ENCODE assay signal across 14 cellular contexts in the genomic region with DNA sequence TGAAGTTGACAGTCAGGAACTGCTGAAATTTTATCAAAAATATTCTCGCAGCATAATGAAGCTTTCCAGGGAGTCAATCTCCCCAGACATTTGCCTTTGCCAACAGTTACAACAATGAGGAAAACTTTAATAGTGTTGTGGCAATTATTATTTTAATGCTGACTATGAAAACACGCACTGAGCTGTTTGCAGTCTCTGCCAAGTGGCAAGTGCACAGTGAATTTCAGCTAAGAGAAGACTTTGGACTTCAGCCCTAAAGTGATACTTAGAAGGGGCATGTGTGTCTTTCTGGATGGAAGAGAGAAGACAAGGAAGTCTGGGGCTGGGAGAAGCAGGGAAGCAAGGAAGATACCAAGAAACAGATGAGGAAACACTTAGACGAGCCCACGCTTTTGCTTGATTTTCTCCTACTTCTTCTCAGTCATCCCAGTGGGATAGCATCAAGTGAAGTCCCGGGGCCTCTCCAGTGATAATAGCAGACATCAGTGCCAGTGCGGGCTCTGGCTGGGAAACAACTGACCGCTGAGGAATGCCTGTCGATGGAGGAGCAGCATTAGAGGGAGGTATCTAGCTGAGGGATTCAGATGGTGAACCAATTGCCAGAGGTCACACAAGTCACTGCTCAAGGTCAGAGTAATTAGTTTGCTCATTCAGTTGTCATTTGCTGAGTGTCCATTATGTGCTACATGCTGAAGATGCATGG.
A peak's percentile ranks its signal among the peaks of the same experiment; 100 is the strongest.
DNase-seq lines count a peak whose midpoint lies in the region; ATAC-seq and TF ChIP-seq lines count a peak whose summit lies in the region.
"Had no signal": no experiment of that assay in that cellular context is flagged by ENCODE, and none has a peak within 500 bp of the region (broad histone marks: within the 10 kb centered on the region; RNA-seq: fewer than 3 reads in every experiment).

No MANE protein-coding gene starts in this region.

- H3K27ac ChIP-seq in left ventricle myocardium inferior (replicated peaks) (no peak overlapping the region), thyroid gland (peak overlapping the region in 1 of 3 donors; percentile 24)

- H3K9me3 ChIP-seq in left ventricle myocardium inferior (replicated peaks) (no peaks in the 10 kb centered on the region), thyroid gland (no peaks in the 10 kb centered on the region)

- no peak for TF ChIP-seq POLR2A in thyroid gland (IDR thresholded peaks at IDR 0.05)

- 42 to 48% methylated on average over 7 to 8 of the region's 8 CpGs for WGBS in thyroid gland, 2 donors

- DNase-seq in Right ventricle myocardium inferior (ENCODE audit: missing footprints): no peak
- no peak for DNase-seq in left ventricle myocardium inferior
- DNase-seq in NCI-H69 (lab: John Stamatoyannopoulos, UW): peak; percentile 26
- DNase-seq in left lobe of liver (ENCODE audit: low spot score): no peak
- DNase-seq in thyroid gland: peak; percentile 29 to 37
- DNase-seq in NCI-H1436 (lab: John Stamatoyannopoulos, UW): no peak
- DNase-seq: CD4-positive, alpha-beta memory T cell; GDM1; KBM-7; NCI-H526; OCI-M1; SHP77 treated with DMSO at 0.1 percent for 48 hours had no signal

- H3K4me3 ChIP-seq in left ventricle myocardium inferior (no peak overlapping the region), thyroid gland (replicated peaks in 1 of 3) (no peak overlapping the region)

- TF ChIP-seq CTCF in left ventricle myocardium inferior (IDR thresholded peaks at IDR 0.05; ENCODE audit: borderline replicate concordance) (no peak), thyroid gland (IDR thresholded peaks at IDR 0.05) (no peak)

- H3K27me3 ChIP-seq in left ventricle myocardium inferior (ENCODE audit: low read depth) (no peaks in the 10 kb centered on the region), thyroid gland (no peaks in the 10 kb centered on the region)

- peak; percentile 44 for ATAC-seq in Right ventricle myocardium inferior
- ATAC-seq in left lobe of liver: peak; percentile 77
- ATAC-seq in GM21529 (IDR thresholded peaks at IDR 0.05; ENCODE audit: unreplicated experiment): no peak
- ATAC-seq: SK-N-SH treated with all-trans-retinoic acid at 6 μM for 48 hours had no signal

- intact Hi-C loops in Right ventricle myocardium inferior (cut with DNase I): no loop called here
- intact Hi-C loops in left ventricle myocardium inferior (cut with micrococcal nuclease): no loop called here
- intact Hi-C loops in thyroid gland (cut with DNase I): no loop called here

- peaks cover 22% of the 10 kb centered on the region for H3K4me1 ChIP-seq in left ventricle myocardium inferior
- H3K4me1 ChIP-seq in thyroid gland: peaks cover 0 to 16% of the 10 kb centered on the region in 2 donors

- H3K36me3 ChIP-seq in left ventricle myocardium inferior (no peaks in the 10 kb centered on the region), thyroid gland (no peaks in the 10 kb centered on the region)

Comparison
In these comparisons a context has a peak if more than half of its experiments do, and no peak if none do; other contexts are left out.
1. DNase-seq: peak in NCI-H69 (single experiment) and thyroid gland (2 of 2); none in Right ventricle myocardium inferior (single experiment), left ventricle myocardium inferior (single experiment), left lobe of liver (single experiment) and NCI-H1436 (single experiment).